Comparison of ENCODE assay signal across 7 cellular contexts in genomic region chr3:196082471-196082971, GRCh38. TPM values are rescaled to one million over a fixed set of nuclear protein-coding genes. Genes with fewer than 3 reads are reported as not detected.
A peak's percentile ranks its signal among the peaks of the same experiment; 100 is the strongest.
DNase-seq lines count a peak whose midpoint lies in the region; ATAC-seq and TF ChIP-seq lines count a peak whose summit lies in the region.

No MANE protein-coding gene starts in this region.

- peaks cover 3% of the 10 kb centered on the region for H3K27me3 Mint-ChIP-seq in neural progenitor cell (ENCODE audit: insufficient read depth, low read depth)

- peak overlapping the region; percentile 94 for H3K27ac ChIP-seq in effector memory CD4-positive, alpha-beta T cell (ENCODE audit: insufficient read depth, low read length, poor library complexity, severe bottlenecking)
- no peak overlapping the region for H3K27ac ChIP-seq in neural progenitor cell

- no peaks in the 10 kb centered on the region for H3K9me3 ChIP-seq in effector memory CD4-positive, alpha-beta T cell (ENCODE audit: control insufficient read depth, low read length)
- H3K9me3 ChIP-seq in neural progenitor cell (ENCODE audit: low read depth), result no peaks in the 10 kb centered on the region

- no peaks in the 10 kb centered on the region for H3K27me3 ChIP-seq in effector memory CD4-positive, alpha-beta T cell (replicated peaks; ENCODE audit: control insufficient read depth, insufficient read depth, low read length, poor library complexity, severe bottlenecking)
- no peaks in the 10 kb centered on the region for H3K27me3 ChIP-seq in neural progenitor cell

- ATAC-seq in GM18909 (IDR thresholded peaks at IDR 0.05; ENCODE audit: poor library complexity, unreplicated experiment) (no peak), GM21381 (IDR thresholded peaks at IDR 0.05; ENCODE audit: unreplicated experiment) (no peak)

- H3K4me1 Mint-ChIP-seq in neural progenitor cell, result peaks cover 28% of the 10 kb centered on the region

- H3K79me2 ChIP-seq in neural progenitor cell (ENCODE audit: low read depth), result peaks cover 40% of the 10 kb centered on the region

- TF ChIP-seq CTCF in GM13976 (IDR thresholded peaks at IDR 0.05; ENCODE audit: borderline replicate concordance, control extremely low read depth, extremely low read depth, insufficient read depth, missing control alignments) (no peak), neural progenitor cell (IDR thresholded peaks at IDR 0.05) (no peak)

- peaks cover 6% of the 10 kb centered on the region for H3K36me3 Mint-ChIP-seq in neural progenitor cell

- peak overlapping the region; percentile 94 for H3K27ac Mint-ChIP-seq in neural progenitor cell

- no peaks in the 10 kb centered on the region for H3K9me3 Mint-ChIP-seq in neural progenitor cell

- H3K4me1 ChIP-seq in effector memory CD4-positive, alpha-beta T cell (ENCODE audit: control insufficient read depth, insufficient read depth, low read length, poor library complexity, severe bottlenecking), result peaks cover 12% of the 10 kb centered on the region
- H3K4me1 ChIP-seq in neural progenitor cell, result peaks cover 8% of the 10 kb centered on the region

- peak overlapping the region; percentile 95 for H3K4me3 ChIP-seq in effector memory CD4-positive, alpha-beta T cell (ENCODE audit: insufficient read depth, low read depth, low read length, poor library complexity, severe bottlenecking)
- peak overlapping the region; percentile 73 for H3K4me3 ChIP-seq in neural progenitor cell

- H3K36me3 ChIP-seq in effector memory CD4-positive, alpha-beta T cell (ENCODE audit: control insufficient read depth, insufficient read depth, low read length), result no peaks in the 10 kb centered on the region
- H3K36me3 ChIP-seq in neural progenitor cell, result no peaks in the 10 kb centered on the region

- H3K4me3 Mint-ChIP-seq in neural progenitor cell, result peak overlapping the region; percentile 96

- H3F3A ChIP-seq in neural progenitor cell (ENCODE audit: low read depth), result peaks cover 26% of the 10 kb centered on the region

- no peak overlapping the region for H3K9ac ChIP-seq in neural progenitor cell

- peak overlapping the region; percentile 88 for H2AFZ ChIP-seq in neural progenitor cell (replicated peaks)

- peak overlapping the region; percentile 99 for H3K4me2 ChIP-seq in neural progenitor cell

- DNase-seq in GM13976 (ENCODE audit: low spot score), result peak; percentile 45
- DNase-seq in NCI-H526 (lab: John Stamatoyannopoulos, UW), result peak; percentile 51 to 80
- DNase-seq in effector memory CD4-positive, alpha-beta T cell, result no peak
- DNase-seq in neural progenitor cell (ENCODE audit: low spot score), result no peak
- no peak for DNase-seq in OCI-M2 (lab: John Stamatoyannopoulos, UW; ENCODE audit: unreplicated experiment)

- peaks cover 38% of the 10 kb centered on the region for H4K20me1 ChIP-seq in neural progenitor cell (ENCODE audit: low read depth)

- in situ Hi-C loops in GM13976 (cut with MboI; ENCODE audit: low sequenced_read_pairs, unreplicated experiment), result no loop called here

RNA-seq across cellular contexts. Expression of gene TFRC, which starts 0.6 kb away (rescaled TPM):
- 60.0 and 87.7 TPM in 2 replicates for total RNA-seq in neural progenitor cell (ENCODE audit: low replicate concordance)

Comparison
In these comparisons a context has a peak if more than half of its experiments do, and no peak if none do; other contexts are left out.
1. DNase-seq: peak in GM13976 (single experiment) and NCI-H526 (2 of 2); none in effector memory CD4-positive, alpha-beta T cell (0 of 3), neural progenitor cell (single experiment) and OCI-M2 (single experiment).